In genomic region chr3:179451335-179452165, GRCh38 we compare ENCODE assay signal across 8 cellular contexts. TPM values are rescaled to one million over a fixed set of nuclear protein-coding genes. Genes with fewer than 3 reads are reported as not detected.
DNase-seq lines count a peak whose midpoint lies in the region; ATAC-seq and TF ChIP-seq lines count a peak whose summit lies in the region.

TSS of gene GNB4 (minus strand) at chr3:179451470. CDS start at chr3:179426200, 25,270 bp downstream.

- no peak within 1 kb of the TSS for H2AFZ ChIP-seq in SU-DHL-6 (ENCODE audit: low read depth, low read length, severe bottlenecking)

- TF ChIP-seq POLR2A in GM15510 (IDR thresholded peaks at IDR 0.05; ENCODE audit: borderline replicate concordance, extremely low read depth, insufficient read length), result peak; percentile 44

- ATAC-seq in HG02759 (IDR thresholded peaks at IDR 0.05; ENCODE audit: unreplicated experiment), result peak; percentile 84

- DNase-seq in NCI-H1105 (lab: John Stamatoyannopoulos, UW), result peak; percentile 78
- DNase-seq in astrocyte of the spinal cord (ENCODE audit: low read depth, low spot score), result peak; percentile 89
- peak; percentile 80 for DNase-seq in hepatic stellate cell (ENCODE audit: low spot score)
- peak; percentile 79 for DNase-seq in pulmonary artery endothelial cell (ENCODE audit: low read depth, low spot score)
- no peak for DNase-seq in OCI-M2 (lab: John Stamatoyannopoulos, UW; ENCODE audit: unreplicated experiment)

- no peaks in the 10 kb centered on the region for H3K79me2 ChIP-seq in SU-DHL-6 (ENCODE audit: insufficient read depth, low read length)

- no peaks in the 10 kb centered on the region for H3K9me2 ChIP-seq in SU-DHL-6 (replicated peaks; ENCODE audit: insufficient read depth, low read length)

- H3K4me3 ChIP-seq in SU-DHL-6 (ENCODE audit: insufficient read depth, low read length, poor library complexity, severe bottlenecking) (peak within 1 kb of the TSS; percentile 24), astrocyte of the spinal cord (ENCODE audit: low read depth, low read length) (peak within 1 kb of the TSS; percentile 82)

- no peaks in the 10 kb centered on the region for H3K27me3 ChIP-seq in SU-DHL-6 (ENCODE audit: low read length)

- H3F3A ChIP-seq in SU-DHL-6 (ENCODE audit: insufficient read depth), result no peaks in the 10 kb centered on the region

- H3K9ac ChIP-seq in SU-DHL-6 (ENCODE audit: low read length), result peak within 1 kb of the TSS; percentile 20; the same call in 1 of the 2 replicates

- H3K4me2 ChIP-seq in SU-DHL-6 (ENCODE audit: low read depth, low read length, poor library complexity, severe bottlenecking), result peak within 1 kb of the TSS; percentile 45

- H3K9me3 ChIP-seq in SU-DHL-6 (ENCODE audit: insufficient read depth, low read length), result no peaks in the 10 kb centered on the region

- no peaks in the 10 kb centered on the region for H4K20me1 ChIP-seq in SU-DHL-6 (ENCODE audit: low read depth, low read length)

- in situ Hi-C loops in astrocyte of the spinal cord (cut with HindIII; ENCODE audit: low sequenced_read_pairs), result no loop called here

- H3K36me3 ChIP-seq in SU-DHL-6 (ENCODE audit: low read length), result no peaks in the 10 kb centered on the region

- H3K27ac ChIP-seq in SU-DHL-6 (ENCODE audit: low read depth, low read length), result no peak within 1 kb of the TSS

- TF ChIP-seq CTCF in SU-DHL-6 (IDR thresholded peaks at IDR 0.05; ENCODE audit: insufficient read depth, low read length, poor library complexity, severe bottlenecking) (no peak), astrocyte of the spinal cord (IDR thresholded peaks at IDR 0.05; ENCODE audit: low read depth, low read length) (no peak)

RNA-seq across cellular contexts. Expression of gene GNB4, which starts in this region (rescaled TPM):
- total RNA-seq in pulmonary artery endothelial cell, result 97.3 and 105 TPM in 2 replicates
